In the genomic region with DNA sequence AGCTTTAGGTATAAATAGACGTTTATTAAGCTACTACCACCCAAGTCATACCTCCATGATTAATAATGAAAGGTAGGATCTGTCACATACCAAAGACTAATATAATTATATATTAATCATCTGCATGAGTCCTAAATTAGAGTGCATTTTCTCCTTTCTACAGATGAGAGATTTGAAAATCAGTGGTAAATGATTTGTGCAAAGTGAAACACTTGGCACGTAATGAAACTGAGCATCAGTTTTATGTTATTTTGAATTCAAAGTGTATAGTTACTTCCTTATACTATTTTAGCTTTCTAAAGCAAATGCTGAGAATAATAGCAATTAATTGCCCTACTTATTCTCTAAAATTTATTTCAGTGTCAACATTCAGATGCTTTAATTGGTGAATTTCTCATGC, we compare ENCODE assay signal across 29 cellular contexts.
"Had no signal": no experiment of that assay in that cellular context is flagged by ENCODE, and none has a peak within 500 bp of the region (broad histone marks: within the 10 kb centered on the region; RNA-seq: fewer than 3 reads in every experiment).

No MANE protein-coding gene starts in this region.

- H2AFZ ChIP-seq: hepatocyte had no signal

- H3K9me3 ChIP-seq: colonic mucosa, esophagus squamous epithelium, gastrocnemius medialis, gastroesophageal sphincter had no signal

- H3K27me3 ChIP-seq: colonic mucosa, dorsolateral prefrontal cortex, esophagus muscularis mucosa, esophagus squamous epithelium, foreskin keratinocyte, gastrocnemius medialis, gastroesophageal sphincter, heart left ventricle, heart right ventricle, hepatocyte had no signal

- H3K4me2 ChIP-seq: hepatocyte had no signal

- H3K27ac Mint-ChIP-seq: dendritic cell treated with granulocyte-macrophage colony-stimulating factor and Interleukin-4, amounts not matched to agents 40 ng/mL and 50 ng/mL, for 4 days; effector memory CD8-positive, alpha-beta T cell; endodermal cell had no signal

- H3K27me3 Mint-ChIP-seq: dendritic cell treated with granulocyte-macrophage colony-stimulating factor and Interleukin-4, amounts not matched to agents 40 ng/mL and 50 ng/mL, for 4 days; effector memory CD8-positive, alpha-beta T cell had no signal

- H3K27ac ChIP-seq: colonic mucosa, coronary artery, dorsolateral prefrontal cortex, epithelial cell of prostate, esophagus muscularis mucosa, esophagus squamous epithelium, foreskin keratinocyte, gastrocnemius medialis, gastroesophageal sphincter, heart left ventricle, heart right ventricle, hepatocyte had no signal

- ATAC-seq: effector memory CD8-positive, alpha-beta T cell; esophagus mucosa; foreskin keratinocyte; gastrocnemius medialis; gastroesophageal sphincter; heart left ventricle; heart right ventricle had no signal

- FAIRE-seq: endometrium, endothelial cell of umbilical vein, frontal cortex had no signal

- H3K4me3 ChIP-seq: colonic mucosa, coronary artery, dorsolateral prefrontal cortex, esophagus muscularis mucosa, esophagus squamous epithelium, gastrocnemius medialis, gastroesophageal sphincter, heart left ventricle, heart right ventricle, hepatocyte had no signal

- H3K4me1 Mint-ChIP-seq: endodermal cell had no signal

- H3K4me3 Mint-ChIP-seq: dendritic cell treated with granulocyte-macrophage colony-stimulating factor and Interleukin-4, amounts not matched to agents 40 ng/mL and 50 ng/mL, for 4 days; effector memory CD8-positive, alpha-beta T cell; endodermal cell had no signal

- H3K79me2 ChIP-seq: hepatocyte had no signal

- H3K4me1 ChIP-seq: colonic mucosa, esophagus muscularis mucosa, esophagus squamous epithelium, foreskin keratinocyte, gastrocnemius medialis, gastroesophageal sphincter, heart left ventricle, heart right ventricle had no signal

- DNase-seq: colonic mucosa; cortex of kidney; dermis blood vessel endothelial cell; dorsolateral prefrontal cortex; effector CD4-positive, alpha-beta T cell; effector CD8-positive, alpha-beta T cell; effector memory CD4-positive, alpha-beta T cell; effector memory CD8-positive, alpha-beta T cell; endodermal cell; erythroblast; esophagus squamous epithelium; foreskin fibroblast; foreskin keratinocyte; foreskin melanocyte; gastrocnemius medialis; glutamatergic neuron; head of caudate nucleus; heart left ventricle; heart right ventricle had no signal

- H3K36me3 ChIP-seq: colonic mucosa, esophagus muscularis mucosa, esophagus squamous epithelium, gastrocnemius medialis, gastroesophageal sphincter, heart left ventricle, heart right ventricle had no signal
